ENCODE assay signal across 13 cellular contexts in the genomic region with DNA sequence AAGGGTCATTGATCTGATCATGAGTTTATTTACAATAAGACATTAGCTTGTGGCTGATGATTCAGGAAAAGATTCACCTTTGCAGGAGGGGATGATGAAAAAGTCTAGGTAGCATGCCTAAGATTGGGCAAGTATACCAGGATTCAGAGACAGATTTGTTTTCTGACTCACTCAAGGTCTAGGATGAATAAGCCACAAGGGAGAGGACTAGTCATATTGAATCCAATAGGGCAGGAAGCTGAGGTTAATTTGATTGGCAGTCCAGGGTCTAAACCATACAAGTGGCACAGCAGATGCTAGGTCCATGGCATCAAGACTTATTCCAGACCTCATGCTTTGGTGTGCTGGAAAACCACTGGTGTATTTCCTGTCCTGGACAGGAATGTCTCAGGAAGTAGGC.
A peak's percentile ranks its signal among the peaks of the same experiment; 100 is the strongest.
DNase-seq lines count a peak whose midpoint lies in the region; ATAC-seq and TF ChIP-seq lines count a peak whose summit lies in the region.
"Had no signal": no experiment of that assay in that cellular context is flagged by ENCODE, and none has a peak within 500 bp of the region (broad histone marks: within the 10 kb centered on the region; RNA-seq: fewer than 3 reads in every experiment).

No MANE protein-coding gene starts in this region.

- CTCF ChIA-PET in activated CD8-positive, alpha-beta memory T cell treated with anti-CD3 and anti-CD28 coated beads, Interleukin-2, amount 10 ng/mL, durations not matched to agents 7 days and 5 days (lab: Charles Lee), result no interaction called here

- H3K27me3 ChIP-seq in psoas muscle (ENCODE audit: insufficient read depth in 3 of 3, low read length in 2 of 3), result no peaks in the 10 kb centered on the region
- no peaks in the 10 kb centered on the region for H3K27me3 ChIP-seq in left lung
- H3K27me3 ChIP-seq: vagina had no signal

- ATAC-seq in GM21381 (IDR thresholded peaks at IDR 0.05; ENCODE audit: unreplicated experiment) (peak; percentile 92), HG03097 (IDR thresholded peaks at IDR 0.05; ENCODE audit: low FRiP score, unreplicated experiment) (peak; percentile 96), psoas muscle (no peak), left lung (no peak)
- peak; percentile 34 for ATAC-seq in activated T-helper 17 cell treated with anti-CD3 and anti-CD28 coated beads, Interleukin-2, amount 50 U/mL, for 72 hours (replicated peaks)
- no peak for ATAC-seq in activated CD8-positive, alpha-beta memory T cell treated with anti-CD3 and anti-CD28 coated beads, Interleukin-2, amount 10 ng/mL, durations not matched to agents 7 days and 5 days
- ATAC-seq: WTC11 had no signal

- no peaks in the 10 kb centered on the region for H3K27me3 Mint-ChIP-seq in activated T-helper 17 cell treated with anti-CD3 and anti-CD28 coated beads, Interleukin-2, amount 50 U/mL, for 72 hours
- H3K27me3 Mint-ChIP-seq in activated CD8-positive, alpha-beta memory T cell treated with anti-CD3 and anti-CD28 coated beads, Interleukin-2, amount 10 ng/mL, durations not matched to agents 7 days and 5 days, result no peaks in the 10 kb centered on the region
- H3K27me3 Mint-ChIP-seq: activated naive CD8-positive, alpha-beta T cell treated with anti-CD3 and anti-CD28 coated beads, Interleukin-2, amount 10 ng/mL, durations not matched to agents 7 days and 5 days had no signal

- H3K9me3 ChIP-seq in psoas muscle, result no peaks in the 10 kb centered on the region
- peaks cover 0 to 12% of the 10 kb centered on the region in 2 donors for H3K9me3 ChIP-seq in left lung
- H3K9me3 ChIP-seq: vagina had no signal

- no peak overlapping the region for H3K4me3 Mint-ChIP-seq in activated T-helper 17 cell treated with anti-CD3 and anti-CD28 coated beads, Interleukin-2, amount 50 U/mL, for 72 hours
- no peak overlapping the region for H3K4me3 Mint-ChIP-seq in activated CD8-positive, alpha-beta memory T cell treated with anti-CD3 and anti-CD28 coated beads, Interleukin-2, amount 10 ng/mL, durations not matched to agents 7 days and 5 days
- H3K4me3 Mint-ChIP-seq: activated naive CD8-positive, alpha-beta T cell treated with anti-CD3 and anti-CD28 coated beads, Interleukin-2, amount 10 ng/mL, durations not matched to agents 7 days and 5 days; WTC11 had no signal

- no peak overlapping the region for H3K27ac Mint-ChIP-seq in activated T-helper 17 cell treated with anti-CD3 and anti-CD28 coated beads, Interleukin-2, amount 50 U/mL, for 72 hours
- no peak overlapping the region for H3K27ac Mint-ChIP-seq in activated CD8-positive, alpha-beta memory T cell treated with anti-CD3 and anti-CD28 coated beads, Interleukin-2, amount 10 ng/mL, durations not matched to agents 7 days and 5 days
- H3K27ac Mint-ChIP-seq: activated naive CD8-positive, alpha-beta T cell treated with anti-CD3 and anti-CD28 coated beads, Interleukin-2, amount 10 ng/mL, durations not matched to agents 7 days and 5 days; WTC11 had no signal

- H3K4me3 ChIP-seq in psoas muscle (no peak overlapping the region), left lung (no peak overlapping the region)
- H3K4me3 ChIP-seq: vagina had no signal

- no peak overlapping the region for H3K27ac ChIP-seq in psoas muscle
- no peak overlapping the region for H3K27ac ChIP-seq in left lung
- H3K27ac ChIP-seq: vagina had no signal

- TF ChIP-seq CTCF in psoas muscle (IDR thresholded peaks at IDR 0.05) (no peak), left lung (IDR thresholded peaks at IDR 0.05) (no peak)

- peaks cover 27% of the 10 kb centered on the region for H3K9me3 Mint-ChIP-seq in activated T-helper 17 cell treated with anti-CD3 and anti-CD28 coated beads, Interleukin-2, amount 50 U/mL, for 72 hours
- peaks cover 3% of the 10 kb centered on the region for H3K9me3 Mint-ChIP-seq in activated CD8-positive, alpha-beta memory T cell treated with anti-CD3 and anti-CD28 coated beads, Interleukin-2, amount 10 ng/mL, durations not matched to agents 7 days and 5 days (ENCODE audit: low read depth)

- intact Hi-C loops in psoas muscle (cut with DNase I), result no loop called here
- intact Hi-C loops in left lung (cut with DNase I), result no loop called here

- no peaks in the 10 kb centered on the region for H3K36me3 Mint-ChIP-seq in activated T-helper 17 cell treated with anti-CD3 and anti-CD28 coated beads, Interleukin-2, amount 50 U/mL, for 72 hours (ENCODE audit: low read depth)
- H3K36me3 Mint-ChIP-seq in activated CD8-positive, alpha-beta memory T cell treated with anti-CD3 and anti-CD28 coated beads, Interleukin-2, amount 10 ng/mL, durations not matched to agents 7 days and 5 days, result no peaks in the 10 kb centered on the region
- H3K36me3 Mint-ChIP-seq: activated naive CD8-positive, alpha-beta T cell treated with anti-CD3 and anti-CD28 coated beads, Interleukin-2, amount 10 ng/mL, durations not matched to agents 7 days and 5 days had no signal

- no peaks in the 10 kb centered on the region for H3K4me1 Mint-ChIP-seq in activated T-helper 17 cell treated with anti-CD3 and anti-CD28 coated beads, Interleukin-2, amount 50 U/mL, for 72 hours
- H3K4me1 Mint-ChIP-seq in activated CD8-positive, alpha-beta memory T cell treated with anti-CD3 and anti-CD28 coated beads, Interleukin-2, amount 10 ng/mL, durations not matched to agents 7 days and 5 days, result peaks cover 3% of the 10 kb centered on the region
- H3K4me1 Mint-ChIP-seq: activated naive CD8-positive, alpha-beta T cell treated with anti-CD3 and anti-CD28 coated beads, Interleukin-2, amount 10 ng/mL, durations not matched to agents 7 days and 5 days; WTC11 had no signal

- H3K36me3 ChIP-seq in psoas muscle (ENCODE audit: insufficient read depth in 1 of 2, low read depth in 1 of 2), result no peaks in the 10 kb centered on the region
- H3K36me3 ChIP-seq in left lung, result no peaks in the 10 kb centered on the region
- H3K36me3 ChIP-seq: vagina had no signal

- DNase-seq in AG08396 (ENCODE audit: low spot score) (peak; percentile 32), psoas muscle (no peak), LoVo (ENCODE audit: low spot score) (no peak), left lung (no peak)
- no peak for DNase-seq in activated CD8-positive, alpha-beta memory T cell treated with anti-CD3 and anti-CD28 coated beads, Interleukin-2, amount 10 ng/mL, durations not matched to agents 7 days and 5 days
- DNase-seq: activated naive CD8-positive, alpha-beta T cell treated with anti-CD3 and anti-CD28 coated beads, Interleukin-2, amount 10 ng/mL, durations not matched to agents 7 days and 5 days; AML-193; NCI-H774 had no signal

- no peaks in the 10 kb centered on the region for H3K4me1 ChIP-seq in psoas muscle
- H3K4me1 ChIP-seq in left lung, result no peaks in the 10 kb centered on the region
- H3K4me1 ChIP-seq: vagina had no signal

Comparison
In these comparisons a context has a peak if more than half of its experiments do, and no peak if none do; other contexts are left out.
1. ATAC-seq: peak in GM21381 (single experiment), HG03097 (single experiment) and activated T-helper 17 cell treated with anti-CD3 and anti-CD28 coated beads, Interleukin-2, amount 50 U/mL, for 72 hours (single experiment); none in activated CD8-positive, alpha-beta memory T cell treated with anti-CD3 and anti-CD28 coated beads, Interleukin-2, amount 10 ng/mL, durations not matched to agents 7 days and 5 days (single experiment), psoas muscle (0 of 4) and left lung (single experiment).